In the genomic region with DNA sequence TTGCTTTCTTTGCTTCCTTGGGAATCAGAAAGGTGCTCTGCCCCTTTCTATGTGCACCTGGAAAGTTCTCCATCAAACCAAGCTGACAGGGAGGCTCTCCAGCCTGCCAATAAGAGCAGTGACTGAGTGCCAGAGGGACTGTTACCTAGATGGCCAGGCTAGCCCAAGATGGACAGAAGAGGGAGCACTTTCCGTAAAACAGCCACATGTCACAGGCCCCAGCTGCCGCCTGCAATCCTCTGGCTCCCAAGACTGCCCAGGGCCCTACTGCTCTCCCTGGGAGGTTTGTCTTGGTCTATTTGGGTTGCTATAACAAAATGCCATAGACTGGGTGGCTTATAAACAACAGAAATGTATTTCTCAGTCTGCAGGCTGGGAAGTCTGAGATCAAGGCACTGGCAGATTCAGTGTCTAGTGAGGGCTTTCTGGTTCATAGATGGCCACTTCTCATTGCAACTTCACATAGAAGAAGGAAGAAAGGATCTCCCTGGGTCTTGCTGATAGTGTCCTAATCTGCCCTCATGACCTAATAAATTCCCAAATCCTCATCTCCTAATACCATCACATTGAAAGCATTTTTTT, we compare ENCODE assay signal across 8 cellular contexts.
DNase-seq lines count a peak whose midpoint lies in the region; ATAC-seq and TF ChIP-seq lines count a peak whose summit lies in the region.

No MANE protein-coding gene starts in this region.

- 32% methylated on average over 2 of the region's 2 CpGs for WGBS in right cardiac atrium

- no peak overlapping the region for H3K4me3 Mint-ChIP-seq in activated naive CD4-positive, alpha-beta T cell treated with anti-CD3 and anti-CD28 coated beads for 36 hours

- no peaks in the 10 kb centered on the region for H3K9me3 Mint-ChIP-seq in activated naive CD4-positive, alpha-beta T cell treated with anti-CD3 and anti-CD28 coated beads for 36 hours

- H3K27me3 ChIP-seq in right cardiac atrium (ENCODE audit: control insufficient read depth, insufficient read depth): no peaks in the 10 kb centered on the region

- peaks cover 6% of the 10 kb centered on the region for H3K36me3 Mint-ChIP-seq in activated naive CD4-positive, alpha-beta T cell treated with anti-CD3 and anti-CD28 coated beads for 36 hours (ENCODE audit: low read depth)

- H3K4me1 Mint-ChIP-seq in activated naive CD4-positive, alpha-beta T cell treated with anti-CD3 and anti-CD28 coated beads for 36 hours (ENCODE audit: low read depth): peaks cover 18% of the 10 kb centered on the region

- H3K9me3 ChIP-seq in right cardiac atrium (ENCODE audit: control insufficient read depth, low read length): no peaks in the 10 kb centered on the region

- TF ChIP-seq CTCF in HFF-Myc (IDR thresholded peaks at IDR 0.05; ENCODE audit: low read depth, low read length, missing control alignments): peak; percentile 73

- ATAC-seq in right cardiac atrium: peak; percentile 53 to 62
- no peak for ATAC-seq in GM18861 (IDR thresholded peaks at IDR 0.05; ENCODE audit: unreplicated experiment)

- no peaks in the 10 kb centered on the region for H3K27me3 Mint-ChIP-seq in activated naive CD4-positive, alpha-beta T cell treated with anti-CD3 and anti-CD28 coated beads for 36 hours (ENCODE audit: low read depth)

- CTCF ChIA-PET in activated naive CD4-positive, alpha-beta T cell treated with anti-CD3 and anti-CD28 coated beads for 36 hours (lab: Charles Lee): no interaction called here

- no peak overlapping the region for H3K4me3 ChIP-seq in HFF-Myc (replicated peaks; ENCODE audit: low read depth, low read length)
- no peak overlapping the region for H3K4me3 ChIP-seq in right cardiac atrium (ENCODE audit: low read length)

- DNase-seq in AG08395 (ENCODE audit: low spot score) (peak; percentile 78), HFF-Myc (ENCODE audit: extremely low read depth, low read depth) (peak; percentile 37), UCSD-AML1 (lab: John Stamatoyannopoulos, UW; ENCODE audit: unreplicated experiment) (peak; percentile 28), right cardiac atrium (no peak), superior temporal gyrus (ENCODE audit: extremely low spot score) (peak; percentile 55), GM19240 (ENCODE audit: insufficient read length, low spot score) (no peak)
- DNase-seq in activated naive CD4-positive, alpha-beta T cell treated with anti-CD3 and anti-CD28 coated beads for 36 hours: no peak

- intact Hi-C loops in right cardiac atrium (cut with DNase I): no loop called here
- intact Hi-C loops in activated naive CD4-positive, alpha-beta T cell treated with anti-CD3 and anti-CD28 coated beads for 36 hours (cut with micrococcal nuclease): loop anchor here (5.0 kb wide), 1 partner anchor 482 kb away; no protein-coding TSS in a partner anchor

- no peak overlapping the region for H3K27ac ChIP-seq in right cardiac atrium (ENCODE audit: low read length)

- H3K27ac Mint-ChIP-seq in activated naive CD4-positive, alpha-beta T cell treated with anti-CD3 and anti-CD28 coated beads for 36 hours: no peak overlapping the region

- no peaks in the 10 kb centered on the region for H3K4me1 ChIP-seq in right cardiac atrium (ENCODE audit: control insufficient read depth, insufficient read depth, low read length)

Comparison
In these comparisons a context has a peak if more than half of its experiments do, and no peak if none do; other contexts are left out.
1. DNase-seq: peak in AG08395 (single experiment), HFF-Myc (single experiment), UCSD-AML1 (single experiment) and superior temporal gyrus (single experiment); none in right cardiac atrium (0 of 3), activated naive CD4-positive, alpha-beta T cell treated with anti-CD3 and anti-CD28 coated beads for 36 hours (single experiment) and GM19240 (single experiment).